In the genomic region with DNA sequence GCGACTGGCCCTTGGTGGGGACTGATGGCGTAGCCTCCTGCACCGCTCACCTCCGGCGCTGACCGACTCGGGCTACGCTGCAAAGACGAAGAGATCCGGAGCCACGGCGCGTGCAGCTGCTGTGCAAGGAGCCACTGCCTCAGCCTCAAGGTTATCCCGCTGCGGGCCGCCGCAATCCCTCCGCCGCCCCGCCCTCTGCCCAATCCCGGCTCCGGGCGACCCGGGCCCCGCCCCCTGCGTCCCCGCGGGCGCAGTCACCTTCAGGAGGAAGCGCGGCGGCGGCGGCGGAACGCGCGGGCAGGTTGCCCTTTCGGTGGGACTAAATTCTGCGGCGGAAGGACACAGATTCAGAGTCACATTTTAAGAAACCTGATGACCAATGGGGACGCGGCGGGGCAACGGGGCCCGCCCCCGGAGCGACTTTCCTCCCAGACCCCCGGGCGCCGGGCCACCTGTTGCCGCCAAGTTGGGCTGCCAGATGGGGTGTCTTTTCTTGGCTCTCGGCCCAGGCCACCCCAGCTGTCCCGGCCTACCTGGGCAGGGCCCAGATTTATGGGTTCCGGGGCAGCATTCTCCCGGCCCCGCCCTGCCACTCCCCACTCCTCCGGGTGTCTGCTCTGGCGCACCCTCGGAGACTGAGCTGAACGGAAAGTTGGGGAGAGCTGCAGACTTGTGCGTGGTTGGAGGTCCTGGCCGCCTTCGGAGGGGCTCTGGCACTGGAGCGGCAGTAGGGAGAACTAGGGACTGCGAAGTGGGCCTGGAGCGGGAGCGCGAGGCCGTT, we compare ENCODE assay signal across 8 cellular contexts. TPM values are rescaled to one million over a fixed set of nuclear protein-coding genes. Genes with fewer than 3 reads are reported as not detected.
A peak's percentile ranks its signal among the peaks of the same experiment; 100 is the strongest.
DNase-seq lines count a peak whose midpoint lies in the region; ATAC-seq and TF ChIP-seq lines count a peak whose summit lies in the region.

TSS of gene PKM (minus strand) at position 125 of the 781 bp plus-strand sequence. CDS start 12,093 bp downstream, outside the sequence.

- peak within 1 kb of the TSS; percentile 93 to 96 for H3K4me3 ChIP-seq in mucosa of rectum (ENCODE audit: low read length in 2 of 2)

- peak; percentile 25 for TF ChIP-seq POLR2A in erythroblast (IDR thresholded peaks at IDR 0.05; ENCODE audit: low read length)

- ATAC-seq in GM21619 (IDR thresholded peaks at IDR 0.05; ENCODE audit: unreplicated experiment), result peak; percentile 36

- peaks cover 21 to 36% of the 10 kb centered on the region in 2 donors for H3K4me1 ChIP-seq in mucosa of rectum (ENCODE audit: control insufficient read depth in 2 of 2, insufficient read depth in 2 of 2, low read length in 2 of 2)

- peaks cover 45% of the 10 kb centered on the region for H3K36me3 Mint-ChIP-seq in activated T-cell treated with anti-CD3 and anti-CD28 coated beads, Interleukin-2, amount 50 U/mL, for 24 hours (ENCODE audit: low read depth)

- H3K9me3 Mint-ChIP-seq in activated T-cell treated with anti-CD3 and anti-CD28 coated beads, Interleukin-2, amount 50 U/mL, for 24 hours, result no peaks in the 10 kb centered on the region

- DNase-seq in DMS114 treated with DMSO at 0.1 percent for 48 hours (lab: John Stamatoyannopoulos, UW; ENCODE audit: unreplicated experiment), result peak; percentile 91
- DNase-seq in KG1 (lab: John Stamatoyannopoulos, UW), result peak; percentile 83
- peak; percentile 98 for DNase-seq in activated T-cell treated with anti-CD3 and anti-CD28 coated beads, Interleukin-2, amount 50 U/mL, for 24 hours
- DNase-seq in erythroblast (lab: John Stamatoyannopoulos, UW), result peak; percentile 59 to 66
- peak; percentile 91 to 94 for DNase-seq in stimulated activated CD8-positive, alpha-beta memory T cell treated with anti-CD3 and anti-CD28 coated beads, Interleukin-4, amount 100 ng/mL, for 4 hours (ENCODE audit: low read depth in 2 of 2, low spot score in 1 of 2)

- H3K27ac ChIP-seq in mucosa of rectum (ENCODE audit: low read depth in 2 of 2, low read length in 2 of 2), result peak within 1 kb of the TSS; percentile 92 to 98

- peak within 1 kb of the TSS; percentile 92 to 95 for H3K9ac ChIP-seq in mucosa of rectum (ENCODE audit: low read depth in 1 of 2, low read length in 2 of 2)

- no peaks in the 10 kb centered on the region for H3K9me3 ChIP-seq in mucosa of rectum (ENCODE audit: control insufficient read depth in 2 of 2, low read length in 2 of 2)

- H3K4me3 Mint-ChIP-seq in activated T-cell treated with anti-CD3 and anti-CD28 coated beads, Interleukin-2, amount 50 U/mL, for 24 hours, result peak within 1 kb of the TSS; percentile 94

- no peaks in the 10 kb centered on the region for H3K27me3 Mint-ChIP-seq in activated T-cell treated with anti-CD3 and anti-CD28 coated beads, Interleukin-2, amount 50 U/mL, for 24 hours

- peaks cover 0 to 3% of the 10 kb centered on the region in 2 donors for H3K36me3 ChIP-seq in mucosa of rectum (ENCODE audit: control insufficient read depth in 2 of 2, insufficient read depth in 2 of 2, low read length in 2 of 2)

- H3K27ac Mint-ChIP-seq in activated T-cell treated with anti-CD3 and anti-CD28 coated beads, Interleukin-2, amount 50 U/mL, for 24 hours, result peak within 1 kb of the TSS; percentile 99

- peaks cover 42% of the 10 kb centered on the region for H3K4me1 Mint-ChIP-seq in activated T-cell treated with anti-CD3 and anti-CD28 coated beads, Interleukin-2, amount 50 U/mL, for 24 hours (ENCODE audit: low read depth)

- no peaks in the 10 kb centered on the region for H3K27me3 ChIP-seq in mucosa of rectum (ENCODE audit: control insufficient read depth in 2 of 2, insufficient read depth in 2 of 2, low read length in 2 of 2)

TF ChIP-seq in PFSK-1, 5 proteins besides CTCF, POLR2A, EP300 and RAD21:
- TF ChIP-seq SIN3A (IDR thresholded peaks at IDR 0.05; ENCODE audit: borderline replicate concordance, insufficient read depth, low read length), result peak; percentile 24; the same call in 1 of the 2 replicates
- TF ChIP-seq FOXP2 (optimal IDR thresholded peaks at IDR 0.05; ENCODE audit: borderline replicate concordance, extremely low read depth, extremely low read length, insufficient read depth), result peak; percentile 81
- TF ChIP-seq, protein P1, sequence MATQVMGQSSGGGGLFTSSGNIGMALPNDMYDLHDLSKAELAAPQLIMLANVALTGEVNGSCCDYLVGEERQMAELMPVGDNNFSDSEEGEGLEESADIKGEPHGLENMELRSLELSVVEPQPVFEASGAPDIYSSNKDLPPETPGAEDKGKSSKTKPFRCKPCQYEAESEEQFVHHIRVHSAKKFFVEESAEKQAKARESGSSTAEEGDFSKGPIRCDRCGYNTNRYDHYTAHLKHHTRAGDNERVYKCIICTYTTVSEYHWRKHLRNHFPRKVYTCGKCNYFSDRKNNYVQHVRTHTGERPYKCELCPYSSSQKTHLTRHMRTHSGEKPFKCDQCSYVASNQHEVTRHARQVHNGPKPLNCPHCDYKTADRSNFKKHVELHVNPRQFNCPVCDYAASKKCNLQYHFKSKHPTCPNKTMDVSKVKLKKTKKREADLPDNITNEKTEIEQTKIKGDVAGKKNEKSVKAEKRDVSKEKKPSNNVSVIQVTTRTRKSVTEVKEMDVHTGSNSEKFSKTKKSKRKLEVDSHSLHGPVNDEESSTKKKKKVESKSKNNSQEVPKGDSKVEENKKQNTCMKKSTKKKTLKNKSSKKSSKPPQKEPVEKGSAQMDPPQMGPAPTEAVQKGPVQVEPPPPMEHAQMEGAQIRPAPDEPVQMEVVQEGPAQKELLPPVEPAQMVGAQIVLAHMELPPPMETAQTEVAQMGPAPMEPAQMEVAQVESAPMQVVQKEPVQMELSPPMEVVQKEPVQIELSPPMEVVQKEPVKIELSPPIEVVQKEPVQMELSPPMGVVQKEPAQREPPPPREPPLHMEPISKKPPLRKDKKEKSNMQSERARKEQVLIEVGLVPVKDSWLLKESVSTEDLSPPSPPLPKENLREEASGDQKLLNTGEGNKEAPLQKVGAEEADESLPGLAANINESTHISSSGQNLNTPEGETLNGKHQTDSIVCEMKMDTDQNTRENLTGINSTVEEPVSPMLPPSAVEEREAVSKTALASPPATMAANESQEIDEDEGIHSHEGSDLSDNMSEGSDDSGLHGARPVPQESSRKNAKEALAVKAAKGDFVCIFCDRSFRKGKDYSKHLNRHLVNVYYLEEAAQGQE (IDR thresholded peaks at IDR 0.05; ENCODE audit: insufficient read depth in 1 of 2, low read depth in 2 of 2, low read length in 2 of 2), result peak; percentile 71 to 76
- peak; percentile 99 for TF ChIP-seq TAF1 (IDR thresholded peaks at IDR 0.05; ENCODE audit: borderline replicate concordance, insufficient read depth, low read length)
- TF ChIP-seq POLR2AphosphoS5 (IDR thresholded peaks at IDR 0.05; ENCODE audit: low read depth, low read length), result peak; percentile 99

RNA-seq across cellular contexts. Expression of gene PKM, which starts in this region (rescaled TPM):
- 1,150 TPM for polyA plus RNA-seq in PFSK-1 (2012; ENCODE audit: insufficient read length, low read depth)

Comparison
In these comparisons a context has a peak if more than half of its experiments do, and no peak if none do; other contexts are left out.
1. Peak in every context shown above with its lines: DNase-seq, ATAC-seq, H3K4me3 ChIP-seq and H3K27ac ChIP-seq.